ENCODE assay signal across 1 cellular context in genomic region chr5:89008291-89008690, GRCh38.
TF ChIP-seq lines count a peak whose summit lies in the region.

No MANE protein-coding gene starts in this region.

TF ChIP-seq in GM23338, 12 proteins besides CTCF, POLR2A, EP300 and RAD21 (continued from another document):
- TF ChIP-seq, protein P1, sequence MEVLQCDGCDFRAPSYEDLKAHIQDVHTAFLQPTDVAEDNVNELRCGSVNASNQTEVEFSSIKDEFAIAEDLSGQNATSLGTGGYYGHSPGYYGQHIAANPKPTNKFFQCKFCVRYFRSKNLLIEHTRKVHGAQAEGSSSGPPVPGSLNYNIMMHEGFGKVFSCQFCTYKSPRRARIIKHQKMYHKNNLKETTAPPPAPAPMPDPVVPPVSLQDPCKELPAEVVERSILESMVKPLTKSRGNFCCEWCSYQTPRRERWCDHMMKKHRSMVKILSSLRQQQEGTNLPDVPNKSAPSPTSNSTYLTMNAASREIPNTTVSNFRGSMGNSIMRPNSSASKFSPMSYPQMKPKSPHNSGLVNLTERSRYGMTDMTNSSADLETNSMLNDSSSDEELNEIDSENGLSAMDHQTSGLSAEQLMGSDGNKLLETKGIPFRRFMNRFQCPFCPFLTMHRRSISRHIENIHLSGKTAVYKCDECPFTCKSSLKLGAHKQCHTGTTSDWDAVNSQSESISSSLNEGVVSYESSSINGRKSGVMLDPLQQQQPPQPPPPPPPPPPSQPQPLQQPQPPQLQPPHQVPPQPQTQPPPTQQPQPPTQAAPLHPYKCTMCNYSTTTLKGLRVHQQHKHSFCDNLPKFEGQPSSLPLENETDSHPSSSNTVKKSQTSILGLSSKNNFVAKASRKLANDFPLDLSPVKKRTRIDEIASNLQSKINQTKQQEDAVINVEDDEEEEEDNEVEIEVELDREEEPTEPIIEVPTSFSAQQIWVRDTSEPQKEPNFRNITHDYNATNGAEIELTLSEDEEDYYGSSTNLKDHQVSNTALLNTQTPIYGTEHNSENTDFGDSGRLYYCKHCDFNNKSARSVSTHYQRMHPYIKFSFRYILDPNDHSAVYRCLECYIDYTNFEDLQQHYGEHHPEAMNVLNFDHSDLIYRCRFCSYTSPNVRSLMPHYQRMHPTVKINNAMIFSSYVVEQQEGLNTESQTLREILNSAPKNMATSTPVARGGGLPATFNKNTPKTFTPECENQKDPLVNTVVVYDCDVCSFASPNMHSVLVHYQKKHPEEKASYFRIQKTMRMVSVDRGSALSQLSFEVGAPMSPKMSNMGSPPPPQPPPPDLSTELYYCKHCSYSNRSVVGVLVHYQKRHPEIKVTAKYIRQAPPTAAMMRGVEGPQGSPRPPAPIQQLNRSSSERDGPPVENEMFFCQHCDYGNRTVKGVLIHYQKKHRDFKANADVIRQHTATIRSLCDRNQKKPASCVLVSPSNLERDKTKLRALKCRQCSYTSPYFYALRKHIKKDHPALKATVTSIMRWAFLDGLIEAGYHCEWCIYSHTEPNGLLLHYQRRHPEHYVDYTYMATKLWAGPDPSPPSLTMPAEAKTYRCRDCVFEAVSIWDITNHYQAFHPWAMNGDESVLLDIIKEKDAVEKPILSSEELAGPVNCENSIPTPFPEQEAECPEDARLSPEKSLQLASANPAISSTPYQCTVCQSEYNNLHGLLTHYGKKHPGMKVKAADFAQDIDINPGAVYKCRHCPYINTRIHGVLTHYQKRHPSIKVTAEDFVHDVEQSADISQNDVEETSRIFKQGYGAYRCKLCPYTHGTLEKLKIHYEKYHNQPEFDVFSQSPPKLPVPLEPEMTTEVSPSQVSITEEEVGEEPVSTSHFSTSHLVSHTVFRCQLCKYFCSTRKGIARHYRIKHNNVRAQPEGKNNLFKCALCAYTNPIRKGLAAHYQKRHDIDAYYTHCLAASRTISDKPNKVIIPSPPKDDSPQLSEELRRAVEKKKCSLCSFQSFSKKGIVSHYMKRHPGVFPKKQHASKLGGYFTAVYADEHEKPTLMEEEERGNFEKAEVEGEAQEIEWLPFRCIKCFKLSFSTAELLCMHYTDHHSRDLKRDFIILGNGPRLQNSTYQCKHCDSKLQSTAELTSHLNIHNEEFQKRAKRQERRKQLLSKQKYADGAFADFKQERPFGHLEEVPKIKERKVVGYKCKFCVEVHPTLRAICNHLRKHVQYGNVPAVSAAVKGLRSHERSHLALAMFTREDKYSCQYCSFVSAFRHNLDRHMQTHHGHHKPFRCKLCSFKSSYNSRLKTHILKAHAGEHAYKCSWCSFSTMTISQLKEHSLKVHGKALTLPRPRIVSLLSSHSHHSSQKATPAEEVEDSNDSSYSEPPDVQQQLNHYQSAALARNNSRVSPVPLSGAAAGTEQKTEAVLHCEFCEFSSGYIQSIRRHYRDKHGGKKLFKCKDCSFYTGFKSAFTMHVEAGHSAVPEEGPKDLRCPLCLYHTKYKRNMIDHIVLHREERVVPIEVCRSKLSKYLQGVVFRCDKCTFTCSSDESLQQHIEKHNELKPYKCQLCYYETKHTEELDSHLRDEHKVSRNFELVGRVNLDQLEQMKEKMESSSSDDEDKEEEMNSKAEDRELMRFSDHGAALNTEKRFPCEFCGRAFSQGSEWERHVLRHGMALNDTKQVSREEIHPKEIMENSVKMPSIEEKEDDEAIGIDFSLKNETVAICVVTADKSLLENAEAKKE (CRISPR knock-in tag; IDR thresholded peaks at IDR 0.05) = no peak
- no peak for TF ChIP-seq EZH2phosphoT487 (IDR thresholded peaks at IDR 0.05; ENCODE audit: unreplicated experiment)
- TF ChIP-seq ZNF331 (CRISPR knock-in tag; IDR thresholded peaks at IDR 0.05; ENCODE audit: low read depth) = no peak
- no peak for TF ChIP-seq ETS1 (IDR thresholded peaks at IDR 0.05)
